In genomic region chr14:33943484-33943883, GRCh38 we compare ENCODE assay signal across 19 cellular contexts. TPM values are rescaled to one million over a fixed set of nuclear protein-coding genes. Genes with fewer than 3 reads are reported as not detected.
A peak's percentile ranks its signal among the peaks of the same experiment; 100 is the strongest.
DNase-seq lines count a peak whose midpoint lies in the region; ATAC-seq, FAIRE-seq and TF ChIP-seq lines count a peak whose summit lies in the region.
"Had no signal": no experiment of that assay in that cellular context is flagged by ENCODE, and none has a peak within 500 bp of the region (broad histone marks: within the 10 kb centered on the region; RNA-seq: fewer than 3 reads in every experiment).

No MANE protein-coding gene starts in this region.

- no peak overlapping the region for H2AK5ac ChIP-seq in mesendoderm (ENCODE audit: low read length)

- no peak overlapping the region for H4K8ac ChIP-seq in mesendoderm (ENCODE audit: low read depth, low read length)

- no peak overlapping the region for H3K56ac ChIP-seq in mesendoderm (ENCODE audit: low read length)

- H3K79me2 ChIP-seq in HepG2 (ENCODE audit: insufficient read depth, low read length) (peaks cover 36% of the 10 kb centered on the region), mesendoderm (ENCODE audit: control insufficient read depth, insufficient read depth, low read length) (peaks cover 78% of the 10 kb centered on the region)

- H3K23ac ChIP-seq in mesendoderm (ENCODE audit: low read length), result no peak overlapping the region

- intact Hi-C loops in right lobe of liver (cut with DNase I) (no loop called here), HepG2 (cut with micrococcal nuclease; ENCODE audit: unreplicated experiment) (no loop called here)

- H4K5ac ChIP-seq in mesendoderm (ENCODE audit: low read length), result no peak overlapping the region

- TF ChIP-seq RAD21 in HepG2 (CRISPR knock-in tag; IDR thresholded peaks at IDR 0.05), result no peak

- no peak overlapping the region for H3K9ac ChIP-seq in HepG2 (ENCODE audit: insufficient read depth, low read depth, low read length)
- no peak overlapping the region for H3K9ac ChIP-seq in mesendoderm (ENCODE audit: low read length)

- H3K18ac ChIP-seq in mesendoderm (ENCODE audit: low read length), result peak overlapping the region; percentile 84

- DNase-seq in right lobe of liver, result no peak
- DNase-seq in HepG2 (ENCODE audit: low spot score), result no peak
- peak; percentile 62 for DNase-seq in NCI-H774 (lab: John Stamatoyannopoulos, UW)
- no peak for DNase-seq in mesendoderm
- DNase-seq in SW 1271 (lab: John Stamatoyannopoulos, UW), result no peak
- no peak for DNase-seq in globus pallidus (ENCODE audit: low spot score)
- no peak for DNase-seq in C1 segment of cervical spinal cord (lab: John Stamatoyannopoulos, UW)
- no peak for DNase-seq in RKO (ENCODE audit: low spot score)
- DNase-seq: adrenal gland; central memory CD4-positive, alpha-beta T cell; foreskin fibroblast; left ventricle myocardium superior; NK-92 treated with Interleukin-12 subunit alpha and Interleukin-12 subunit beta, amount 100 ng/mL, for 24 hours; stimulated activated CD4-positive, alpha-beta T cell treated with anti-CD3 and anti-CD28 coated beads, Interleukin-15, amount 100 ng/mL, for 24 hours; stimulated activated naive CD8-positive, alpha-beta T cell treated with anti-CD3 and anti-CD28 coated beads, Interleukin-15, amount 100 ng/mL, for 72 hours; uterus had no signal

- no TSS peak for BruUV-seq in HepG2 (replicated peaks; lab: Mats Ljungman, UMichigan)

- FAIRE-seq in HepG2 (lab: Jason Lieb, UNC), result no peak
- FAIRE-seq: GM18507 had no signal

- H3K9me3 ChIP-seq in right lobe of liver (no peaks in the 10 kb centered on the region), HepG2 (ENCODE audit: low read length) (no peaks in the 10 kb centered on the region)
- H3K9me3 ChIP-seq: adrenal gland, uterus had no signal

- no peaks in the 10 kb centered on the region for H3K27me3 ChIP-seq in right lobe of liver
- no peaks in the 10 kb centered on the region; a peak in 1 of 5 replicates for H3K27me3 ChIP-seq in HepG2 (ENCODE audit: control insufficient read depth in 1 of 2, insufficient read depth in 2 of 2, low read length in 2 of 2)
- H3K27me3 ChIP-seq in mesendoderm (ENCODE audit: insufficient read depth, low read length, poor library complexity), result no peaks in the 10 kb centered on the region
- H3K27me3 ChIP-seq: uterus had no signal

- ATAC-seq in right lobe of liver, result peak in 3 of 4 donors; percentile 28 to 56 (median 41)
- ATAC-seq in HepG2, result no peak
- ATAC-seq: left ventricle myocardium superior; natural killer cell treated with Interleukin-12 subunit alpha and Interleukin-12 subunit beta and Interleukin-15 and Interleukin-18, amount 100 ng/mL, for 72 hours; stimulated activated naive CD8-positive, alpha-beta T cell treated with anti-CD3 and anti-CD28 coated beads, Interleukin-15, amount 100 ng/mL, for 72 hours; WTC11 had no signal

- no peak overlapping the region for H3K4ac ChIP-seq in mesendoderm (ENCODE audit: low read depth, low read length)

- 53% methylated on average over 3 of the region's 3 CpGs for WGBS in right lobe of liver (ENCODE audit: insufficient coverage, low coverage, low lambda C conversion rate, missing lambda C conversion rate)
- WGBS in HepG2 (ENCODE audit: low lambda C conversion rate), result 47% methylated on average over 3 of the region's 3 CpGs
- WGBS in mesendoderm (ENCODE audit: extremely low coverage, insufficient coverage, low lambda C conversion rate), result no CpG with 5 or more reads among the region's 3 CpGs

- TF ChIP-seq EP300 in HepG2 (IDR thresholded peaks at IDR 0.05; ENCODE audit: low read depth in 2 of 2, low read length in 2 of 2) (no peak), HepG2 (CRISPR knock-in tag; IDR thresholded peaks at IDR 0.05; ENCODE audit: borderline replicate concordance) (no peak)

- POLR2A ChIA-PET in HepG2 (lab: Yijun Ruan, JAX), result no interaction called here

- H3K4me3 ChIP-seq in right lobe of liver (no peak overlapping the region), HepG2 (replicated peaks in 1 of 3; ENCODE audit: insufficient read depth in 1 of 3, low read depth in 2 of 3, low read length in 3 of 3) (no peak overlapping the region), mesendoderm (ENCODE audit: low read length) (no peak overlapping the region)
- H3K4me3 ChIP-seq: adrenal gland, uterus had no signal

- no peak for TF ChIP-seq POLR2A in right lobe of liver (IDR thresholded peaks at IDR 0.05)
- no peak for TF ChIP-seq POLR2A in HepG2 (IDR thresholded peaks at IDR 0.05; ENCODE audit: insufficient read depth in 1 of 2, low read depth in 2 of 2, low read length in 2 of 2)

- no peak overlapping the region for H2BK5ac ChIP-seq in mesendoderm (ENCODE audit: low read length)

- H3K36me3 ChIP-seq in right lobe of liver (no peaks in the 10 kb centered on the region), HepG2 (replicated peaks in 1 of 2; ENCODE audit: control insufficient read depth in 1 of 2, insufficient read depth in 2 of 2, low read length in 2 of 2) (no peaks in the 10 kb centered on the region), mesendoderm (ENCODE audit: control insufficient read depth, insufficient read depth, low read length) (no peaks in the 10 kb centered on the region)
- H3K36me3 ChIP-seq: adrenal gland, uterus had no signal

- H3K27ac ChIP-seq in right lobe of liver (no peak overlapping the region), HepG2 (ENCODE audit: extremely low read length, insufficient read depth, low read length) (no peak overlapping the region), mesendoderm (ENCODE audit: low read depth, low read length) (no peak overlapping the region)
- H3K27ac ChIP-seq: adrenal gland, uterus had no signal

- no peak overlapping the region for H2BK15ac ChIP-seq in mesendoderm (replicated peaks; ENCODE audit: low read depth)

- H3K79me1 ChIP-seq in mesendoderm (ENCODE audit: low read length), result no peaks in the 10 kb centered on the region

- CTCF ChIA-PET in HepG2 (lab: Yijun Ruan, JAX; ENCODE audit: low intra/inter-chr PET ratio, low total read pairs), result no interaction called here

- H3K4me2 ChIP-seq in HepG2 (ENCODE audit: low read depth, low read length), result no peak overlapping the region; the same call in 1 of the 2 replicates
- H3K4me2 ChIP-seq in mesendoderm (ENCODE audit: low read length), result no peak overlapping the region

- in situ Hi-C loops in HepG2 (cut with HindIII; ENCODE audit: extremely low pct_ligation_motif_present, low pct_unique_long_range_greater_than_20kb), result no loop called here

- TF ChIP-seq CTCF in right lobe of liver (IDR thresholded peaks at IDR 0.05), result no peak
- TF ChIP-seq CTCF in HepG2 (CRISPR knock-in tag; IDR thresholded peaks at IDR 0.05), result no peak

- no peak overlapping the region for H2AFZ ChIP-seq in HepG2 (ENCODE audit: low read length)

- no peaks in the 10 kb centered on the region for H3K4me1 ChIP-seq in right lobe of liver
- H3K4me1 ChIP-seq in HepG2 (ENCODE audit: insufficient read depth, low read length), result peaks cover 14% of the 10 kb centered on the region
- peaks cover 18% of the 10 kb centered on the region for H3K4me1 ChIP-seq in mesendoderm (ENCODE audit: control insufficient read depth, low read depth, low read length)
- H3K4me1 ChIP-seq: uterus had no signal

- H2BK120ac ChIP-seq in mesendoderm (ENCODE audit: low read depth, low read length), result no peak overlapping the region

- H4K20me1 ChIP-seq in HepG2 (ENCODE audit: insufficient read depth, low read length), result no peaks in the 10 kb centered on the region; the same call in 1 of the 2 replicates

TF ChIP-seq in HepG2, 621 proteins besides CTCF, POLR2A, EP300 and RAD21:
- TF ChIP-seq CAMTA2 (CRISPR knock-in tag; IDR thresholded peaks at IDR 0.05; ENCODE audit: borderline replicate concordance), result no peak
- no peak for TF ChIP-seq HMG20A (CRISPR knock-in tag; IDR thresholded peaks at IDR 0.05; ENCODE audit: borderline replicate concordance)
- no peak for TF ChIP-seq ZNF580 (CRISPR knock-in tag; IDR thresholded peaks at IDR 0.05; ENCODE audit: borderline replicate concordance, low read depth)

RNA-seq across cellular contexts. Expression of gene EGLN3, which starts 7.4 kb away (rescaled TPM):
- 10 to 100 TPM in 1 of 6 experiments, 1 to 10 TPM in 5; 1.9 to 25.4 (median 2.1) TPM for total RNA-seq in right lobe of liver
- 0.18 TPM in 2 replicates for total RNA-seq in HepG2 (2016; rRNA removed; fragmentation: Illumina TruSeq; extraction: Trizol)
- total RNA-seq in HepG2 (2016; cell fraction: cytosol; rRNA removed; fragmentation: Illumina TruSeq; extraction: Trizol; ENCODE audit: low read depth), result not detected in 2 replicates
- 0.13 and 0.39 TPM in 2 replicates for total RNA-seq in HepG2 (2016; cell fraction: insoluble cytoplasmic fraction; rRNA removed; fragmentation: Illumina TruSeq; extraction: Trizol)
- total RNA-seq in HepG2 (2016; cell fraction: membrane; rRNA removed; fragmentation: Illumina TruSeq; extraction: Trizol), result 0.07 and 0.12 TPM in 2 replicates
- not detected in 2 replicates for total RNA-seq in HepG2 (2016; cell fraction: nucleus; rRNA removed; fragmentation: Illumina TruSeq; extraction: Trizol)
- 27.3 and 30.1 TPM in 2 replicates for polyA plus RNA-seq in HepG2 (2011; rRNA removed)
- 13.7 and 27.8 TPM in 2 replicates for polyA plus RNA-seq in HepG2 (2011; cell fraction: cytosol; rRNA removed)
- polyA plus RNA-seq in HepG2 (2011; cell fraction: nucleus; rRNA removed), result 14.1 and 18.4 TPM in 2 replicates
- polyA plus RNA-seq in HepG2 (2012), result 89.8 and 101 TPM in 2 replicates
- polyA plus RNA-seq in HepG2 (2016; cell fraction: cytosol; fragmentation: Illumina TruSeq; extraction: Trizol; ENCODE audit: low read depth), result not detected in 2 replicates
- polyA plus RNA-seq in HepG2 (2016; cell fraction: insoluble cytoplasmic fraction; fragmentation: Illumina TruSeq; extraction: Trizol; ENCODE audit: low read depth), result 0.11 and 0.19 TPM in 2 replicates
- 0.17 TPM in 1 of 2 replicates, not detected in the other for polyA plus RNA-seq in HepG2 (2016; cell fraction: membrane; fragmentation: Illumina TruSeq; extraction: Trizol; ENCODE audit: low read depth)
- not detected in 2 replicates for polyA plus RNA-seq in HepG2 (2016; cell fraction: nucleus; fragmentation: Illumina TruSeq; extraction: Trizol; ENCODE audit: insufficient read depth, low read depth)
- 8.9 and 29.0 TPM in 2 replicates for polyA minus RNA-seq in HepG2 (2011; rRNA and poly(A)+ RNA removed; ENCODE audit: low replicate concordance)
- polyA minus RNA-seq in HepG2 (2011; cell fraction: cytosol; rRNA and poly(A)+ RNA removed), result 24.4 and 43.2 TPM in 2 replicates
- 23.8 and 49.0 TPM in 2 replicates for polyA minus RNA-seq in HepG2 (2011; cell fraction: nucleus; rRNA and poly(A)+ RNA removed)
- 24.2 TPM for polyA plus RNA-seq in mesendoderm (2013, experiment 1 of 2)
- polyA plus RNA-seq in mesendoderm (2013, experiment 2 of 2), result 24.5 TPM
